9 cellular contexts compared by ENCODE assay signal in genomic region chr3:52532838-52533622, GRCh38. TPM values are rescaled to one million over a fixed set of nuclear protein-coding genes. Genes with fewer than 3 reads are reported as not detected.
DNase-seq lines count a peak whose midpoint lies in the region; ATAC-seq and TF ChIP-seq lines count a peak whose summit lies in the region.
"Had no signal": no experiment of that assay in that cellular context is flagged by ENCODE, and none has a peak within 500 bp of the region (broad histone marks: within the 10 kb centered on the region; RNA-seq: fewer than 3 reads in every experiment).

No MANE protein-coding gene starts in this region.

- H3K4me1 ChIP-seq in right lobe of liver (peaks cover 0 to 9% (median 0%) of the 10 kb centered on the region in 4 donors), stomach smooth muscle (ENCODE audit: control insufficient read depth, insufficient read depth, low read length) (peaks cover 35% of the 10 kb centered on the region)

- H3K9me3 Mint-ChIP-seq in activated CD4-positive, alpha-beta T cell treated with anti-CD3 and anti-CD28 coated beads for 36 hours (ENCODE audit: low read depth) = no peaks in the 10 kb centered on the region

- no peak for ATAC-seq in activated CD4-positive, alpha-beta T cell treated with anti-CD3 and anti-CD28 coated beads for 36 hours
- ATAC-seq in right lobe of liver = no peak
- no peak for ATAC-seq in HG02970 (IDR thresholded peaks at IDR 0.05; ENCODE audit: low FRiP score, unreplicated experiment)
- no peak for ATAC-seq in HG03045 (IDR thresholded peaks at IDR 0.05; ENCODE audit: unreplicated experiment)

- no peaks in the 10 kb centered on the region for H3K27me3 ChIP-seq in right lobe of liver
- H3K27me3 ChIP-seq in stomach smooth muscle (ENCODE audit: control insufficient read depth in 1 of 2, insufficient read depth in 2 of 2, low read length in 2 of 2) = no peaks in the 10 kb centered on the region
- H3K27me3 ChIP-seq: body of pancreas had no signal

- no peak for TF ChIP-seq CTCF in right lobe of liver (IDR thresholded peaks at IDR 0.05)

- intact Hi-C loops in activated CD4-positive, alpha-beta T cell treated with anti-CD3 and anti-CD28 coated beads for 36 hours (cut with DNase I, micrococcal nuclease) = loop anchor here in 1 of 2 experiments (1.0 to 10.0 kb wide), 3 partner anchors 379 to 1148 kb away; partner anchors contain the start of genes DCP1A, MANF and POC1A
- intact Hi-C loops in right lobe of liver (cut with DNase I) = no loop called here

- H3K27ac Mint-ChIP-seq in activated CD4-positive, alpha-beta T cell treated with anti-CD3 and anti-CD28 coated beads for 36 hours = no peak overlapping the region

- H3K4me3 ChIP-seq in right lobe of liver (peak overlapping the region; percentile 31 to 46 (median 35)), stomach smooth muscle (ENCODE audit: low read length in 2 of 2) (peak overlapping the region; percentile 5 to 69)

- no peaks in the 10 kb centered on the region for H3K27me3 Mint-ChIP-seq in activated CD4-positive, alpha-beta T cell treated with anti-CD3 and anti-CD28 coated beads for 36 hours

- H3K4me3 Mint-ChIP-seq in activated CD4-positive, alpha-beta T cell treated with anti-CD3 and anti-CD28 coated beads for 36 hours = peak overlapping the region; percentile 73

- H3K27ac ChIP-seq in cingulate gyrus (ENCODE audit: low read depth, low read length) (peak overlapping the region; percentile 65), right lobe of liver (no peak overlapping the region), stomach smooth muscle (ENCODE audit: low read length) (no peak overlapping the region)

- H3K36me3 ChIP-seq in right lobe of liver = no peaks in the 10 kb centered on the region
- peaks cover 0 to 2% of the 10 kb centered on the region in 2 donors for H3K36me3 ChIP-seq in stomach smooth muscle (ENCODE audit: control insufficient read depth in 2 of 2, insufficient read depth in 2 of 2, low read length in 2 of 2)

- H3K4me1 Mint-ChIP-seq in activated CD4-positive, alpha-beta T cell treated with anti-CD3 and anti-CD28 coated beads for 36 hours = peaks cover 27% of the 10 kb centered on the region

- CTCF ChIA-PET in activated CD4-positive, alpha-beta T cell treated with anti-CD3 and anti-CD28 coated beads for 36 hours (lab: Charles Lee) = interaction anchor here (0.6 to 0.7 kb wide), 2 partner anchors 76 to 90 kb away, joined by 3 read pairs; no protein-coding TSS in a partner anchor

- no peaks in the 10 kb centered on the region for H3K9me3 ChIP-seq in right lobe of liver
- no peaks in the 10 kb centered on the region for H3K9me3 ChIP-seq in stomach smooth muscle (ENCODE audit: control insufficient read depth in 2 of 2, low read length in 2 of 2)
- H3K9me3 ChIP-seq: body of pancreas had no signal

- TF ChIP-seq POLR2A in right lobe of liver (IDR thresholded peaks at IDR 0.05) = no peak

- WGBS in right lobe of liver (ENCODE audit: insufficient coverage, low coverage, low lambda C conversion rate, missing lambda C conversion rate) = 10% methylated on average over 19 of the region's 78 CpGs

- no peak overlapping the region for H3K9ac ChIP-seq in stomach smooth muscle (ENCODE audit: low read length in 2 of 2)

- POLR2A ChIA-PET in activated CD4-positive, alpha-beta T cell treated with anti-CD3 and anti-CD28 coated beads for 36 hours (lab: Charles Lee) = interaction anchor here (0.6 kb wide), 1 partner anchor 39 kb away, joined by 3 read pairs; no protein-coding TSS in a partner anchor

- DNase-seq in activated CD4-positive, alpha-beta T cell treated with anti-CD3 and anti-CD28 coated beads for 36 hours = peak; percentile 57
- DNase-seq in activated CD4-positive, alpha-beta T cell treated with anti-CD3 and anti-CD28 coated beads for 1 hour = no peak
- DNase-seq in RKO (ENCODE audit: low spot score) = peak; percentile 40
- DNase-seq in right lobe of liver = peak; percentile 33 to 56 (median 49)

- peaks cover 14% of the 10 kb centered on the region for H3K36me3 Mint-ChIP-seq in activated CD4-positive, alpha-beta T cell treated with anti-CD3 and anti-CD28 coated beads for 36 hours (ENCODE audit: low read depth)

RNA-seq across cellular contexts. Expression of gene NT5DC2, which starts 0.6 kb away (rescaled TPM):
- 10 to 100 TPM; 35.6 to 59.1 TPM for total RNA-seq in activated CD4-positive, alpha-beta T cell treated with anti-CD3 and anti-CD28 coated beads for 36 hours
- total RNA-seq in right lobe of liver = 10 to 100 TPM in 1 of 6 experiments, 1 to 10 TPM in 5; 1.1 to 12.5 (median 3.9) TPM

RNA-seq across cellular contexts. Expression of gene UQCC5, which starts 3.4 kb away (rescaled TPM):
- 10 to 100 TPM; 12.0 to 12.7 TPM for total RNA-seq in activated CD4-positive, alpha-beta T cell treated with anti-CD3 and anti-CD28 coated beads for 36 hours
- total RNA-seq in right lobe of liver = 1 to 10 TPM in 5 of 6 experiments, under 1 TPM in 1; 0.81 to 8.3 (median 4.3) TPM

RNA-seq across cellular contexts. Expression of gene STAB1, which starts 37.9 kb away (rescaled TPM):
- under 1 TPM; 0.09 to 0.14 TPM for total RNA-seq in activated CD4-positive, alpha-beta T cell treated with anti-CD3 and anti-CD28 coated beads for 36 hours
- 100 to 1,000 TPM in 3 of 6 experiments, 10 to 100 TPM in 3; 60.7 to 268 (median 92.5) TPM for total RNA-seq in right lobe of liver

Comparison
In these comparisons a context has a peak if more than half of its experiments do, and no peak if none do; other contexts are left out.
1. RNA of gene STAB1, which starts 37.9 kb away (total RNA-seq): 60.7 to 268 TPM in right lobe of liver; 0.09 to 0.14 TPM in activated CD4-positive, alpha-beta T cell treated with anti-CD3 and anti-CD28 coated beads for 36 hours; every median in the first group is over 10 times any median in the second.